15 cellular contexts compared by ENCODE assay signal in genomic region chr2:121349721-121350401, GRCh38.
"Had no signal": no experiment of that assay in that cellular context is flagged by ENCODE, and none has a peak within 500 bp of the region (broad histone marks: within the 10 kb centered on the region; RNA-seq: fewer than 3 reads in every experiment).

No MANE protein-coding gene starts in this region.

- DNase-seq: activated CD4-positive, alpha-beta T cell treated with anti-CD3 and anti-CD28 coated beads, Interleukin-2, amount 50 U/mL, for 48 hours; activated CD4-positive, CD25-positive, alpha-beta regulatory T cell treated with anti-CD3 and anti-CD28 coated beads, Interleukin-2, amount 50 U/mL, for 72 hours; hypothalamus; kidney glomerular epithelial cell; stimulated activated CD4-positive, alpha-beta T cell treated with anti-CD3 and anti-CD28 coated beads, Interleukin-4, amount 100 ng/mL, for 24 hours; stimulated activated naive CD4-positive, alpha-beta T cell treated with Interleukin-2 at 50 U/mL for 16 hours; T-helper 9 cell; upper lobe of right lung had no signal

- H3K27ac ChIP-seq: ascending aorta, breast epithelium, neural progenitor cell, upper lobe of right lung had no signal

- H3K4me1 Mint-ChIP-seq: neural progenitor cell had no signal

- H3K9me3 Mint-ChIP-seq: activated T-helper 1 cell treated with anti-CD3 and anti-CD28 coated beads, Interleukin-12 subunit alpha, Interleukin-12 subunit beta, Interleukin-2, Interleukin-4 antibody, amounts not matched to agents 30 ng/mL and 10 ng/mL and 1 ng/mL, durations not matched to agents 14 hours and 24 hours and 36 hours; neural progenitor cell had no signal

- H3K4me1 ChIP-seq: ascending aorta, breast epithelium, neural progenitor cell, upper lobe of right lung had no signal

- ATAC-seq: esophagus mucosa, upper lobe of right lung had no signal

- H3K4me3 Mint-ChIP-seq: activated T-helper 1 cell treated with anti-CD3 and anti-CD28 coated beads, Interleukin-12 subunit alpha, Interleukin-12 subunit beta, Interleukin-2, Interleukin-4 antibody, amounts not matched to agents 30 ng/mL and 10 ng/mL and 1 ng/mL, durations not matched to agents 14 hours and 24 hours and 36 hours; neural progenitor cell had no signal

- H3K9me3 ChIP-seq: ascending aorta, breast epithelium, thoracic aorta, upper lobe of right lung had no signal

- H3K27ac Mint-ChIP-seq: activated T-helper 1 cell treated with anti-CD3 and anti-CD28 coated beads, Interleukin-12 subunit alpha, Interleukin-12 subunit beta, Interleukin-2, Interleukin-4 antibody, amounts not matched to agents 30 ng/mL and 10 ng/mL and 1 ng/mL, durations not matched to agents 14 hours and 24 hours and 36 hours; neural progenitor cell had no signal

- H3K4me3 ChIP-seq: ascending aorta, breast epithelium, neural progenitor cell, skin epidermis, thoracic aorta, upper lobe of right lung had no signal

- H3K27me3 ChIP-seq: ascending aorta, breast epithelium, neural progenitor cell, upper lobe of right lung had no signal

- H3K36me3 ChIP-seq: neural progenitor cell had no signal
